1 cellular context compared by ENCODE assay signal in genomic region chr11:10293423-10294288, GRCh38.
TF ChIP-seq lines count a peak whose summit lies in the region.

Gene SBF2, minus strand, starts transcription at chr11:10294219. Its CDS starts 150 bp downstream, at chr11:10294069.

TF ChIP-seq in H1, 55 proteins besides CTCF, POLR2A, EP300 and RAD21 (continued from another document):
- TF ChIP-seq KDM1A (IDR thresholded peaks at IDR 0.05; ENCODE audit: borderline replicate concordance, low read length), result no peak
- TF ChIP-seq, protein P1, sequence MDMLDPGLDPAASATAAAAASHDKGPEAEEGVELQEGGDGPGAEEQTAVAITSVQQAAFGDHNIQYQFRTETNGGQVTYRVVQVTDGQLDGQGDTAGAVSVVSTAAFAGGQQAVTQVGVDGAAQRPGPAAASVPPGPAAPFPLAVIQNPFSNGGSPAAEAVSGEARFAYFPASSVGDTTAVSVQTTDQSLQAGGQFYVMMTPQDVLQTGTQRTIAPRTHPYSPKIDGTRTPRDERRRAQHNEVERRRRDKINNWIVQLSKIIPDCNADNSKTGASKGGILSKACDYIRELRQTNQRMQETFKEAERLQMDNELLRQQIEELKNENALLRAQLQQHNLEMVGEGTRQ (IDR thresholded peaks at IDR 0.05; ENCODE audit: low read length), result no peak
- no peak for TF ChIP-seq JUND (IDR thresholded peaks at IDR 0.05; ENCODE audit: low read length)
- peak; percentile 74 for TF ChIP-seq TBP (IDR thresholded peaks at IDR 0.05; ENCODE audit: low read depth, low read length)
- no peak for TF ChIP-seq ZNF274 (IDR thresholded peaks at IDR 0.05; ENCODE audit: borderline replicate concordance, extremely low read depth, low read length)
- TF ChIP-seq RBBP5 (IDR thresholded peaks at IDR 0.05; ENCODE audit: borderline replicate concordance, low read depth, low read length), result peak; percentile 76; the same call in 1 of the 2 replicates
- no peak for TF ChIP-seq BACH1 (IDR thresholded peaks at IDR 0.05; ENCODE audit: low read length)
- TF ChIP-seq EZH2 (IDR thresholded peaks at IDR 0.05; ENCODE audit: low read depth, low read length, severe bottlenecking), result no peak
- TF ChIP-seq BRCA1 (IDR thresholded peaks at IDR 0.05; ENCODE audit: low read depth, low read length), result no peak
- no peak for TF ChIP-seq CBX5 (IDR thresholded peaks at IDR 0.05; ENCODE audit: low read depth, low read length)
- peak; percentile 35 to 84; a peak in 2 of 4 replicates for TF ChIP-seq SIN3A (conservative IDR thresholded peaks at IDR 0.05 in 1 of 2, IDR thresholded peaks at IDR 0.05 in 1 of 2; ENCODE audit: low read depth in 1 of 2, low read length in 2 of 2)
- TF ChIP-seq SIRT6 (IDR thresholded peaks at IDR 0.05; ENCODE audit: low read length), result no peak
- TF ChIP-seq CTBP2 (IDR thresholded peaks at IDR 0.05; ENCODE audit: borderline replicate concordance, insufficient read depth, insufficient read length, low read length), result no peak
- no peak for TF ChIP-seq JUN (IDR thresholded peaks at IDR 0.05; ENCODE audit: low read depth, low read length)
- peak; percentile 70 for TF ChIP-seq NRF1 (IDR thresholded peaks at IDR 0.05; ENCODE audit: low read depth, low read length)
- TF ChIP-seq CREB1 (IDR thresholded peaks at IDR 0.05), result peak; percentile 29; the same call in 1 of the 2 replicates
- TF ChIP-seq HDAC6 (IDR thresholded peaks at IDR 0.05; ENCODE audit: low read depth, low read length), result no peak
- TF ChIP-seq TAF7 (optimal IDR thresholded peaks at IDR 0.05; ENCODE audit: borderline replicate concordance, low read depth, low read length), result no peak
- TF ChIP-seq CEBPB (IDR thresholded peaks at IDR 0.05; ENCODE audit: low read depth, low read length), result no peak
- TF ChIP-seq, protein P2, sequence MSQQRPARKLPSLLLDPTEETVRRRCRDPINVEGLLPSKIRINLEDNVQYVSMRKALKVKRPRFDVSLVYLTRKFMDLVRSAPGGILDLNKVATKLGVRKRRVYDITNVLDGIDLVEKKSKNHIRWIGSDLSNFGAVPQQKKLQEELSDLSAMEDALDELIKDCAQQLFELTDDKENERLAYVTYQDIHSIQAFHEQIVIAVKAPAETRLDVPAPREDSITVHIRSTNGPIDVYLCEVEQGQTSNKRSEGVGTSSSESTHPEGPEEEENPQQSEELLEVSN (IDR thresholded peaks at IDR 0.05), result no peak
- TF ChIP-seq, protein P3, sequence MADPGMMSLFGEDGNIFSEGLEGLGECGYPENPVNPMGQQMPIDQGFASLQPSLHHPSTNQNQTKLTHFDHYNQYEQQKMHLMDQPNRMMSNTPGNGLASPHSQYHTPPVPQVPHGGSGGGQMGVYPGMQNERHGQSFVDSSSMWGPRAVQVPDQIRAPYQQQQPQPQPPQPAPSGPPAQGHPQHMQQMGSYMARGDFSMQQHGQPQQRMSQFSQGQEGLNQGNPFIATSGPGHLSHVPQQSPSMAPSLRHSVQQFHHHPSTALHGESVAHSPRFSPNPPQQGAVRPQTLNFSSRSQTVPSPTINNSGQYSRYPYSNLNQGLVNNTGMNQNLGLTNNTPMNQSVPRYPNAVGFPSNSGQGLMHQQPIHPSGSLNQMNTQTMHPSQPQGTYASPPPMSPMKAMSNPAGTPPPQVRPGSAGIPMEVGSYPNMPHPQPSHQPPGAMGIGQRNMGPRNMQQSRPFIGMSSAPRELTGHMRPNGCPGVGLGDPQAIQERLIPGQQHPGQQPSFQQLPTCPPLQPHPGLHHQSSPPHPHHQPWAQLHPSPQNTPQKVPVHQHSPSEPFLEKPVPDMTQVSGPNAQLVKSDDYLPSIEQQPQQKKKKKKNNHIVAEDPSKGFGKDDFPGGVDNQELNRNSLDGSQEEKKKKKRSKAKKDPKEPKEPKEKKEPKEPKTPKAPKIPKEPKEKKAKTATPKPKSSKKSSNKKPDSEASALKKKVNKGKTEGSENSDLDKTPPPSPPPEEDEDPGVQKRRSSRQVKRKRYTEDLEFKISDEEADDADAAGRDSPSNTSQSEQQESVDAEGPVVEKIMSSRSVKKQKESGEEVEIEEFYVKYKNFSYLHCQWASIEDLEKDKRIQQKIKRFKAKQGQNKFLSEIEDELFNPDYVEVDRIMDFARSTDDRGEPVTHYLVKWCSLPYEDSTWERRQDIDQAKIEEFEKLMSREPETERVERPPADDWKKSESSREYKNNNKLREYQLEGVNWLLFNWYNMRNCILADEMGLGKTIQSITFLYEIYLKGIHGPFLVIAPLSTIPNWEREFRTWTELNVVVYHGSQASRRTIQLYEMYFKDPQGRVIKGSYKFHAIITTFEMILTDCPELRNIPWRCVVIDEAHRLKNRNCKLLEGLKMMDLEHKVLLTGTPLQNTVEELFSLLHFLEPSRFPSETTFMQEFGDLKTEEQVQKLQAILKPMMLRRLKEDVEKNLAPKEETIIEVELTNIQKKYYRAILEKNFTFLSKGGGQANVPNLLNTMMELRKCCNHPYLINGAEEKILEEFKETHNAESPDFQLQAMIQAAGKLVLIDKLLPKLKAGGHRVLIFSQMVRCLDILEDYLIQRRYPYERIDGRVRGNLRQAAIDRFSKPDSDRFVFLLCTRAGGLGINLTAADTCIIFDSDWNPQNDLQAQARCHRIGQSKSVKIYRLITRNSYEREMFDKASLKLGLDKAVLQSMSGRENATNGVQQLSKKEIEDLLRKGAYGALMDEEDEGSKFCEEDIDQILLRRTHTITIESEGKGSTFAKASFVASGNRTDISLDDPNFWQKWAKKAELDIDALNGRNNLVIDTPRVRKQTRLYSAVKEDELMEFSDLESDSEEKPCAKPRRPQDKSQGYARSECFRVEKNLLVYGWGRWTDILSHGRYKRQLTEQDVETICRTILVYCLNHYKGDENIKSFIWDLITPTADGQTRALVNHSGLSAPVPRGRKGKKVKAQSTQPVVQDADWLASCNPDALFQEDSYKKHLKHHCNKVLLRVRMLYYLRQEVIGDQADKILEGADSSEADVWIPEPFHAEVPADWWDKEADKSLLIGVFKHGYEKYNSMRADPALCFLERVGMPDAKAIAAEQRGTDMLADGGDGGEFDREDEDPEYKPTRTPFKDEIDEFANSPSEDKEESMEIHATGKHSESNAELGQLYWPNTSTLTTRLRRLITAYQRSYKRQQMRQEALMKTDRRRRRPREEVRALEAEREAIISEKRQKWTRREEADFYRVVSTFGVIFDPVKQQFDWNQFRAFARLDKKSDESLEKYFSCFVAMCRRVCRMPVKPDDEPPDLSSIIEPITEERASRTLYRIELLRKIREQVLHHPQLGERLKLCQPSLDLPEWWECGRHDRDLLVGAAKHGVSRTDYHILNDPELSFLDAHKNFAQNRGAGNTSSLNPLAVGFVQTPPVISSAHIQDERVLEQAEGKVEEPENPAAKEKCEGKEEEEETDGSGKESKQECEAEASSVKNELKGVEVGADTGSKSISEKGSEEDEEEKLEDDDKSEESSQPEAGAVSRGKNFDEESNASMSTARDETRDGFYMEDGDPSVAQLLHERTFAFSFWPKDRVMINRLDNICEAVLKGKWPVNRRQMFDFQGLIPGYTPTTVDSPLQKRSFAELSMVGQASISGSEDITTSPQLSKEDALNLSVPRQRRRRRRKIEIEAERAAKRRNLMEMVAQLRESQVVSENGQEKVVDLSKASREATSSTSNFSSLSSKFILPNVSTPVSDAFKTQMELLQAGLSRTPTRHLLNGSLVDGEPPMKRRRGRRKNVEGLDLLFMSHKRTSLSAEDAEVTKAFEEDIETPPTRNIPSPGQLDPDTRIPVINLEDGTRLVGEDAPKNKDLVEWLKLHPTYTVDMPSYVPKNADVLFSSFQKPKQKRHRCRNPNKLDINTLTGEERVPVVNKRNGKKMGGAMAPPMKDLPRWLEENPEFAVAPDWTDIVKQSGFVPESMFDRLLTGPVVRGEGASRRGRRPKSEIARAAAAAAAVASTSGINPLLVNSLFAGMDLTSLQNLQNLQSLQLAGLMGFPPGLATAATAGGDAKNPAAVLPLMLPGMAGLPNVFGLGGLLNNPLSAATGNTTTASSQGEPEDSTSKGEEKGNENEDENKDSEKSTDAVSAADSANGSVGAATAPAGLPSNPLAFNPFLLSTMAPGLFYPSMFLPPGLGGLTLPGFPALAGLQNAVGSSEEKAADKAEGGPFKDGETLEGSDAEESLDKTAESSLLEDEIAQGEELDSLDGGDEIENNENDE (IDR thresholded peaks at IDR 0.05; ENCODE audit: insufficient replicate concordance, low read length), result no peak
- no peak for TF ChIP-seq RNF2 (IDR thresholded peaks at IDR 0.05; ENCODE audit: borderline replicate concordance, low read depth, low read length, missing control alignments, poor library complexity, severe bottlenecking)
- TF ChIP-seq TAF1 (IDR thresholded peaks at IDR 0.05; ENCODE audit: low read depth, low read length), result peak; percentile 68
- 0 out of 2 replicates have a peak, but pooled peaks have one; percentile 4 for TF ChIP-seq EGR1 (IDR thresholded peaks at IDR 0.05; ENCODE audit: borderline replicate concordance, low read depth, low read length)
- TF ChIP-seq GTF2F1 (IDR thresholded peaks at IDR 0.05; ENCODE audit: borderline replicate concordance, low read depth, low read length), result no peak
- no peak for TF ChIP-seq TCF12 (IDR thresholded peaks at IDR 0.05; ENCODE audit: low read depth, low read length)
- no peak for TF ChIP-seq CBX8 (IDR thresholded peaks at IDR 0.05; ENCODE audit: borderline replicate concordance, low read depth, low read length)
- TF ChIP-seq SIX5 (IDR thresholded peaks at IDR 0.05; ENCODE audit: low read depth, low read length), result no peak
- TF ChIP-seq KDM4A (IDR thresholded peaks at IDR 0.05; ENCODE audit: low read depth, low read length, severe bottlenecking), result peak; percentile 90
- no peak for TF ChIP-seq SP1 (IDR thresholded peaks at IDR 0.05; ENCODE audit: low read depth, low read length)
- TF ChIP-seq HDAC2 (IDR thresholded peaks at IDR 0.05; ENCODE audit: borderline replicate concordance in 1 of 2, low read depth in 2 of 2, low read length in 2 of 2), result no peak; a peak in 2 of 4 replicates
- TF ChIP-seq TEAD4 (IDR thresholded peaks at IDR 0.05; ENCODE audit: low read depth, low read length), result no peak
- TF ChIP-seq CHD1 (IDR thresholded peaks at IDR 0.05; ENCODE audit: low read depth, low read length), result no peak
- TF ChIP-seq SUZ12 (IDR thresholded peaks at IDR 0.05; ENCODE audit: low read length), result no peak
- no peak for TF ChIP-seq GABPA (IDR thresholded peaks at IDR 0.05; ENCODE audit: borderline replicate concordance, insufficient read depth, low read length)
- no peak for TF ChIP-seq NANOG (IDR thresholded peaks at IDR 0.05; ENCODE audit: insufficient read depth, low read depth, low read length, poor library complexity, severe bottlenecking)
- TF ChIP-seq POU5F1 (IDR thresholded peaks at IDR 0.05; ENCODE audit: low read depth, low read length), result no peak
- no peak for TF ChIP-seq CHD2 (IDR thresholded peaks at IDR 0.05; ENCODE audit: low read length)
- TF ChIP-seq MAX (IDR thresholded peaks at IDR 0.05), result no peak
- TF ChIP-seq BCL11A (IDR thresholded peaks at IDR 0.05; ENCODE audit: low read depth in 2 of 2, low read length in 2 of 2), result no peak
- TF ChIP-seq YY1 (IDR thresholded peaks at IDR 0.05; ENCODE audit: low read depth, low read length), result peak; percentile 85; the same call in 1 of the 2 replicates
- TF ChIP-seq RFX5 (IDR thresholded peaks at IDR 0.05; ENCODE audit: borderline replicate concordance, low read depth, low read length), result peak; percentile 58; the same call in 1 of the 2 replicates
- no peak for TF ChIP-seq SP4 (IDR thresholded peaks at IDR 0.05; ENCODE audit: low read length)
- no peak for TF ChIP-seq RXRA (IDR thresholded peaks at IDR 0.05; ENCODE audit: insufficient read depth, low read depth, low read length)
- no peak for TF ChIP-seq MAFK (IDR thresholded peaks at IDR 0.05; ENCODE audit: low read depth, low read length)
- peak; percentile 76 for TF ChIP-seq PHF8 (conservative IDR thresholded peaks at IDR 0.05; ENCODE audit: low read depth, low read length)
- no peak for TF ChIP-seq SRF (IDR thresholded peaks at IDR 0.05; ENCODE audit: low read depth, low read length)
- TF ChIP-seq SAP30 (IDR thresholded peaks at IDR 0.05; ENCODE audit: insufficient read depth, insufficient replicate concordance, low read length), result peak; percentile 55
- TF ChIP-seq POLR2AphosphoS5 (IDR thresholded peaks at IDR 0.05; ENCODE audit: low read depth, low read length), result 0 out of 2 replicates have a peak, but pooled peaks have one; percentile 25
- TF ChIP-seq KDM5A (IDR thresholded peaks at IDR 0.05; ENCODE audit: low read length), result no peak
